In the genomic region with DNA sequence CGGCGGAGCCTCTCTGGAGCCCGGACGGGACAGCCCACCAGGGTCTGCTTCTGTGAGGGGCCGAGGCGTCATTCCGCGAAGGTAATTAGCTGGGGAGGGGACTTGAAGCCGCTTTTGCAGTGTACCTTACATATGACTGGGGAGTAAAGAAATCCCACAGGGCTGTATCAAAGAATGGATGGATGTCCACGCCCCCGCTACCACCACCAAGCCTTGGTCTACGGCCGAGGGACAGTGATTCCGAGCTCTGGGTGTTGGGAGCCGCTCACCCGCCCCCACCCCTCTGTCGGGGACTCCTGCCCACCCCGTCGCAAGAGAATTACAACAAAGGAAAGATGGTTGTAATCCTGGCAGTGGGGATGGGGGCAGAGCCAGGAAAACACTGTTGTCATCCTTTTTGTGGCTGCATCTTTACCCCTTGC, we compare ENCODE assay signal across 8 cellular contexts. TPM values are rescaled to one million over a fixed set of nuclear protein-coding genes. Genes with fewer than 3 reads are reported as not detected.
DNase-seq lines count a peak whose midpoint lies in the region; ATAC-seq and TF ChIP-seq lines count a peak whose summit lies in the region.

No MANE protein-coding gene starts in this region.

- ATAC-seq in HG02642 (IDR thresholded peaks at IDR 0.05; ENCODE audit: poor library complexity, unreplicated experiment), result peak; percentile 5

- peaks cover 36% of the 10 kb centered on the region for H3K4me1 Mint-ChIP-seq in activated CD4-positive, alpha-beta T cell treated with anti-CD3 and anti-CD28 coated beads, Interleukin-2, amount 10 ng/mL, durations not matched to agents 24 days and 14 days

- H3K4me3 Mint-ChIP-seq in activated CD4-positive, alpha-beta T cell treated with anti-CD3 and anti-CD28 coated beads, Interleukin-2, amount 10 ng/mL, durations not matched to agents 24 days and 14 days, result peak overlapping the region; percentile 90

- no peak for TF ChIP-seq EP300 in tibial nerve (IDR thresholded peaks at IDR 0.05)

- TF ChIP-seq RAD21 in liver (IDR thresholded peaks at IDR 0.05), result no peak

- no peaks in the 10 kb centered on the region for H3K36me3 ChIP-seq in liver (ENCODE audit: control insufficient read depth in 4 of 4, insufficient read depth in 3 of 4, low read depth in 1 of 4, low read length in 3 of 4)
- no peaks in the 10 kb centered on the region for H3K36me3 ChIP-seq in tibial nerve

- 1% methylated on average over 19 of the region's 19 CpGs for WGBS in liver
- 1 to 2% methylated on average over 18 to 19 of the region's 19 CpGs for WGBS in tibial nerve, 2 donors

- peaks cover 5% of the 10 kb centered on the region for H3K36me3 Mint-ChIP-seq in activated CD4-positive, alpha-beta T cell treated with anti-CD3 and anti-CD28 coated beads, Interleukin-2, amount 10 ng/mL, durations not matched to agents 24 days and 14 days (ENCODE audit: low read depth)

- TF ChIP-seq POLR2A in tibial nerve (IDR thresholded peaks at IDR 0.05), result no peak

- intact Hi-C loops in activated CD4-positive, alpha-beta T cell treated with anti-CD3 and anti-CD28 coated beads, Interleukin-2, amount 10 ng/mL, durations not matched to agents 24 days and 14 days (cut with micrococcal nuclease), result loop anchor here (1.0 to 10.0 kb wide), 3 partner anchors 80 to 1389 kb away; a partner anchor contains a TSS

- peak overlapping the region; percentile 63 to 81 for H3K9ac ChIP-seq in liver (ENCODE audit: low read depth in 1 of 2, low read length in 2 of 2)

- TF ChIP-seq CTCF in choroid plexus epithelial cell (conservative IDR thresholded peaks at IDR 0.05; ENCODE audit: low read depth, low read length), result no peak
- TF ChIP-seq CTCF in liver (IDR thresholded peaks at IDR 0.05; ENCODE audit: low read depth, low read length, missing input control), result no peak
- no peak for TF ChIP-seq CTCF in tibial nerve (IDR thresholded peaks at IDR 0.05)

- H3K4me1 ChIP-seq in liver (ENCODE audit: control insufficient read depth in 4 of 4, insufficient read depth in 4 of 4, low read length in 3 of 4) (peaks cover 2 to 22% (median 13%) of the 10 kb centered on the region in 4 donors), tibial nerve (peaks cover 0 to 44% (median 11%) of the 10 kb centered on the region in 4 donors)

- peak overlapping the region; percentile 90 for H3K27ac Mint-ChIP-seq in activated CD4-positive, alpha-beta T cell treated with anti-CD3 and anti-CD28 coated beads, Interleukin-2, amount 10 ng/mL, durations not matched to agents 24 days and 14 days

- no peaks in the 10 kb centered on the region for H3K27me3 Mint-ChIP-seq in activated CD4-positive, alpha-beta T cell treated with anti-CD3 and anti-CD28 coated beads, Interleukin-2, amount 10 ng/mL, durations not matched to agents 24 days and 14 days

- H3K4me3 ChIP-seq in choroid plexus epithelial cell (ENCODE audit: low read depth, low read length), result peak overlapping the region; percentile 82
- peak overlapping the region; percentile 65 to 92 (median 83) for H3K4me3 ChIP-seq in liver (ENCODE audit: low read depth in 1 of 3, low read length in 3 of 3)
- H3K4me3 ChIP-seq in tibial nerve, result peak overlapping the region; percentile 70 to 81 (median 76)

- H3K27ac ChIP-seq in liver (ENCODE audit: low read depth in 1 of 2, low read length in 2 of 2), result peak overlapping the region; percentile 88 to 91
- H3K27ac ChIP-seq in tibial nerve, result peak overlapping the region; percentile 85 to 98 (median 93)

- no peaks in the 10 kb centered on the region for H3K9me3 ChIP-seq in liver (ENCODE audit: control insufficient read depth in 4 of 4, low read length in 3 of 4)
- H3K9me3 ChIP-seq in tibial nerve, result no peaks in the 10 kb centered on the region

- no peaks in the 10 kb centered on the region for H3K9me3 Mint-ChIP-seq in activated CD4-positive, alpha-beta T cell treated with anti-CD3 and anti-CD28 coated beads, Interleukin-2, amount 10 ng/mL, durations not matched to agents 24 days and 14 days

- H3K27me3 ChIP-seq in liver (ENCODE audit: control insufficient read depth in 4 of 4, insufficient read depth in 4 of 4, low read length in 3 of 4) (no peaks in the 10 kb centered on the region), tibial nerve (no peaks in the 10 kb centered on the region)

- DNase-seq in activated CD4-positive, alpha-beta T cell treated with anti-CD3 and anti-CD28 coated beads, Interleukin-2, amount 10 ng/mL, durations not matched to agents 24 days and 14 days, result no peak
- no peak for DNase-seq in activated CD4-positive, alpha-beta T cell treated with anti-CD3 and anti-CD28 coated beads for 48 hours
- DNase-seq in NCI-H748 treated with DMSO at 0.1 percent for 48 hours (lab: John Stamatoyannopoulos, UW), result peak; percentile 6
- peak; percentile 27 for DNase-seq in choroid plexus epithelial cell (ENCODE audit: low read depth)
- no peak for DNase-seq in tibial nerve (ENCODE audit: low spot score in 2 of 2)
- DNase-seq in midbrain (lab: John Stamatoyannopoulos, UW), result no peak

TF ChIP-seq in liver, 16 proteins besides CTCF, POLR2A, EP300 and RAD21:
- TF ChIP-seq FOXA2 (IDR thresholded peaks at IDR 0.05), result no peak
- TF ChIP-seq TAF1 (conservative IDR thresholded peaks at IDR 0.05), result no peak
- no peak for TF ChIP-seq HNF4G (IDR thresholded peaks at IDR 0.05)
- TF ChIP-seq JUND (IDR thresholded peaks at IDR 0.05), result no peak
- TF ChIP-seq FOXA1 (IDR thresholded peaks at IDR 0.05), result no peak

RNA-seq across cellular contexts. Expression of a gene that starts 0.8 kb away (rescaled TPM):
- 6.3 and 6.6 TPM in 2 replicates for total RNA-seq in activated CD4-positive, alpha-beta T cell treated with anti-CD3 and anti-CD28 coated beads, Interleukin-2, amount 10 ng/mL, durations not matched to agents 24 days and 14 days
- total RNA-seq in liver, result 10 to 100 TPM in 1 of 2 donors, 1 to 10 TPM in 1; 5.4 to 15.5 TPM
- 1 to 10 TPM in 1 of 2 donors, under 1 TPM in 1; 0.90 to 1.6 TPM for polyA plus RNA-seq in liver
- total RNA-seq in tibial nerve, result 1 to 10 TPM; 6.8 to 9.6 (median 8.2) TPM

Comparison
In these comparisons a context has a peak if more than half of its experiments do, and no peak if none do; other contexts are left out.
1. DNase-seq: peak in NCI-H748 treated with DMSO at 0.1 percent for 48 hours (single experiment) and choroid plexus epithelial cell (single experiment); none in activated CD4-positive, alpha-beta T cell treated with anti-CD3 and anti-CD28 coated beads, Interleukin-2, amount 10 ng/mL, durations not matched to agents 24 days and 14 days (single experiment), activated CD4-positive, alpha-beta T cell treated with anti-CD3 and anti-CD28 coated beads for 48 hours (single experiment), tibial nerve (0 of 2) and midbrain (single experiment).
2. Peak in every context shown above with its lines, with median percentiles within 50 percentile points of each other: H3K4me3 ChIP-seq.